8 cellular contexts compared by ENCODE assay signal in the genomic region with DNA sequence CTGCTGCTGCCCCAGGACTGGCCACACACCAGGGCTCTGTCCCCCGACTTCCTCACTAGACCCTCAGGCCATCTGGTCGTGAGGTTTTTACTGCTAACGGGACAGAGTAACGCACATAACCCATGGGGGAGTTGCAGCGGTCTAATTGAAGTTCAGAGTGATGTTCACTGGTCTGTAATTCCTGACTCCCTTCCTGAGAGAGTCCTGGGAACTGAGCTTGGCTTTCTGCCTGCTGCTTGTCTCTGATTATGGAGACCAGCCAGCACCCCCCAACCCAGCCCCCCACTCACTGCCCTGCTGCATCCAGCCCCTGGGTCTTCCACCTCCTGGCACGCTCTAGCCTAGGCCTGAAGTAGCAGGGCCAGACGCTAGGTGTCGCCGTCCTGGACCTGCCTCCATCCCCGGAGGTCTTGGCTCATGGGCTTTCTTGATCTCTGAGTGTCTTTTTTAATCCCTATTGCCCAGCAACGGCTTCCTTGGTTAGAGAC.
DNase-seq lines count a peak whose midpoint lies in the region; FAIRE-seq and TF ChIP-seq lines count a peak whose summit lies in the region.

No MANE protein-coding gene starts in this region.

- peak; percentile 53 for TF ChIP-seq CTCF in astrocyte (IDR thresholded peaks at IDR 0.05; ENCODE audit: insufficient read depth, low read depth, low read length)
- peak; percentile 18 for TF ChIP-seq CTCF in liver (IDR thresholded peaks at IDR 0.05; ENCODE audit: low read depth, low read length, missing input control)

- no peaks in the 10 kb centered on the region for H3K9me2 ChIP-seq in Karpas-422 (replicated peaks; ENCODE audit: insufficient read depth, low read length)

- peak overlapping the region; percentile 99 for H3K27ac ChIP-seq in Karpas-422 (ENCODE audit: low read length)
- no peak overlapping the region for H3K27ac ChIP-seq in astrocyte (ENCODE audit: low read depth, low read length)
- H3K27ac ChIP-seq in liver (ENCODE audit: low read depth in 1 of 2, low read length in 2 of 2): no peak overlapping the region

- H2AFZ ChIP-seq in Karpas-422 (ENCODE audit: low read length) (no peak overlapping the region), astrocyte (ENCODE audit: low read depth, low read length) (no peak overlapping the region)

- no peak for FAIRE-seq in astrocyte (lab: Jason Lieb, UNC)

- H3K9me3 Mint-ChIP-seq in astrocyte (ENCODE audit: unreplicated experiment): no peaks in the 10 kb centered on the region

- DNase-seq in NCI-H524 (lab: John Stamatoyannopoulos, UW): peak; percentile 47 to 88
- no peak for DNase-seq in NCI-H524 treated with DMSO at 0.1 percent for 48 hours (lab: John Stamatoyannopoulos, UW)
- peak; percentile 92 for DNase-seq in Karpas-422
- DNase-seq in astrocyte (ENCODE audit: low read depth): no peak
- no peak for DNase-seq in NCI-H510A treated with DMSO at 0.1 percent for 48 hours (lab: John Stamatoyannopoulos, UW)
- DNase-seq in mesenteric fat pad (ENCODE audit: low spot score): no peak
- DNase-seq in SW 1271 (lab: John Stamatoyannopoulos, UW): no peak

- H3K27me3 Mint-ChIP-seq in astrocyte (ENCODE audit: low read depth, unreplicated experiment): no peaks in the 10 kb centered on the region

- peak overlapping the region; percentile 86 for H3K9ac ChIP-seq in Karpas-422 (ENCODE audit: low read length)
- H3K9ac ChIP-seq in astrocyte (ENCODE audit: low read length): no peak overlapping the region
- no peak overlapping the region for H3K9ac ChIP-seq in liver (ENCODE audit: low read depth in 1 of 2, low read length in 2 of 2)

- peaks cover under 1% of the 10 kb centered on the region for H3K36me3 Mint-ChIP-seq in astrocyte (ENCODE audit: low read depth, unreplicated experiment)

- H3K4me3 Mint-ChIP-seq in astrocyte (ENCODE audit: unreplicated experiment): no peak overlapping the region

- H3K79me2 ChIP-seq in Karpas-422 (ENCODE audit: low read length) (peaks cover 89% of the 10 kb centered on the region), astrocyte (ENCODE audit: insufficient read depth, low read length) (peaks cover 2% of the 10 kb centered on the region)

- H4K20me1 ChIP-seq in Karpas-422 (ENCODE audit: insufficient read depth, low read depth, low read length) (no peaks in the 10 kb centered on the region), astrocyte (ENCODE audit: insufficient read depth, low read length) (peaks cover 17% of the 10 kb centered on the region)

- H3K36me3 ChIP-seq in Karpas-422 (ENCODE audit: insufficient read depth, low read length) (no peaks in the 10 kb centered on the region), astrocyte (ENCODE audit: insufficient read depth, low read length) (no peaks in the 10 kb centered on the region), liver (ENCODE audit: control insufficient read depth in 4 of 4, insufficient read depth in 3 of 4, low read depth in 1 of 4, low read length in 3 of 4) (no peaks in the 10 kb centered on the region)

- peak in 1 of 2 donors; percentile 49 for TF ChIP-seq RAD21 in liver (IDR thresholded peaks at IDR 0.05)

- WGBS in liver: 77% methylated on average over 11 of the region's 11 CpGs

- H3K9me3 ChIP-seq in Karpas-422 (ENCODE audit: low read length): no peaks in the 10 kb centered on the region
- H3K9me3 ChIP-seq in astrocyte (ENCODE audit: insufficient read depth, low read depth, low read length): no peaks in the 10 kb centered on the region
- no peaks in the 10 kb centered on the region for H3K9me3 ChIP-seq in liver (ENCODE audit: control insufficient read depth in 4 of 4, low read length in 3 of 4)

- H3K4me1 ChIP-seq in Karpas-422 (ENCODE audit: low read length) (peaks cover 83% of the 10 kb centered on the region), astrocyte (ENCODE audit: insufficient read depth, low read length) (peaks cover 34% of the 10 kb centered on the region), liver (ENCODE audit: control insufficient read depth in 4 of 4, insufficient read depth in 4 of 4, low read length in 3 of 4) (no peaks in the 10 kb centered on the region)

- H3K4me1 Mint-ChIP-seq in astrocyte (ENCODE audit: low read depth, unreplicated experiment): peaks cover 23% of the 10 kb centered on the region

- H3K27me3 ChIP-seq in Karpas-422 (ENCODE audit: low read length): no peaks in the 10 kb centered on the region
- H3K27me3 ChIP-seq in astrocyte (ENCODE audit: insufficient read depth, low read length): no peaks in the 10 kb centered on the region
- no peaks in the 10 kb centered on the region for H3K27me3 ChIP-seq in liver (ENCODE audit: control insufficient read depth in 4 of 4, insufficient read depth in 4 of 4, low read length in 3 of 4)

- H3K27ac Mint-ChIP-seq in astrocyte (ENCODE audit: unreplicated experiment): no peak overlapping the region

- H3K4me3 ChIP-seq in Karpas-422 (ENCODE audit: low read length) (peak overlapping the region; percentile 68), astrocyte (ENCODE audit: insufficient read depth, low read depth, low read length) (no peak overlapping the region), liver (ENCODE audit: low read depth in 1 of 3, low read length in 3 of 3) (no peak overlapping the region)

- H3K4me2 ChIP-seq in Karpas-422 (ENCODE audit: low read depth, low read length, poor library complexity, severe bottlenecking): peak overlapping the region; percentile 87
- H3K4me2 ChIP-seq in astrocyte (ENCODE audit: low read length): peak overlapping the region; percentile 28

TF ChIP-seq in liver, 16 proteins besides CTCF, POLR2A, EP300 and RAD21:
- no peak for TF ChIP-seq TAF1 (conservative IDR thresholded peaks at IDR 0.05)
- TF ChIP-seq, protein P1, sequence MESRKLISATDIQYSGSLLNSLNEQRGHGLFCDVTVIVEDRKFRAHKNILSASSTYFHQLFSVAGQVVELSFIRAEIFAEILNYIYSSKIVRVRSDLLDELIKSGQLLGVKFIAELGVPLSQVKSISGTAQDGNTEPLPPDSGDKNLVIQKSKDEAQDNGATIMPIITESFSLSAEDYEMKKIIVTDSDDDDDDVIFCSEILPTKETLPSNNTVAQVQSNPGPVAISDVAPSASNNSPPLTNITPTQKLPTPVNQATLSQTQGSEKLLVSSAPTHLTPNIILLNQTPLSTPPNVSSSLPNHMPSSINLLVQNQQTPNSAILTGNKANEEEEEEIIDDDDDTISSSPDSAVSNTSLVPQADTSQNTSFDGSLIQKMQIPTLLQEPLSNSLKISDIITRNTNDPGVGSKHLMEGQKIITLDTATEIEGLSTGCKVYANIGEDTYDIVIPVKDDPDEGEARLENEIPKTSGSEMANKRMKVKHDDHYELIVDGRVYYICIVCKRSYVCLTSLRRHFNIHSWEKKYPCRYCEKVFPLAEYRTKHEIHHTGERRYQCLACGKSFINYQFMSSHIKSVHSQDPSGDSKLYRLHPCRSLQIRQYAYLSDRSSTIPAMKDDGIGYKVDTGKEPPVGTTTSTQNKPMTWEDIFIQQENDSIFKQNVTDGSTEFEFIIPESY (IDR thresholded peaks at IDR 0.05): no peak
- no peak for TF ChIP-seq EGR1 (IDR thresholded peaks at IDR 0.05; ENCODE audit: low read depth in 2 of 2)
- TF ChIP-seq, protein P2, sequence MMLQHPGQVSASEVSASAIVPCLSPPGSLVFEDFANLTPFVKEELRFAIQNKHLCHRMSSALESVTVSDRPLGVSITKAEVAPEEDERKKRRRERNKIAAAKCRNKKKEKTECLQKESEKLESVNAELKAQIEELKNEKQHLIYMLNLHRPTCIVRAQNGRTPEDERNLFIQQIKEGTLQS (IDR thresholded peaks at IDR 0.05): no peak
- TF ChIP-seq, protein P3, sequence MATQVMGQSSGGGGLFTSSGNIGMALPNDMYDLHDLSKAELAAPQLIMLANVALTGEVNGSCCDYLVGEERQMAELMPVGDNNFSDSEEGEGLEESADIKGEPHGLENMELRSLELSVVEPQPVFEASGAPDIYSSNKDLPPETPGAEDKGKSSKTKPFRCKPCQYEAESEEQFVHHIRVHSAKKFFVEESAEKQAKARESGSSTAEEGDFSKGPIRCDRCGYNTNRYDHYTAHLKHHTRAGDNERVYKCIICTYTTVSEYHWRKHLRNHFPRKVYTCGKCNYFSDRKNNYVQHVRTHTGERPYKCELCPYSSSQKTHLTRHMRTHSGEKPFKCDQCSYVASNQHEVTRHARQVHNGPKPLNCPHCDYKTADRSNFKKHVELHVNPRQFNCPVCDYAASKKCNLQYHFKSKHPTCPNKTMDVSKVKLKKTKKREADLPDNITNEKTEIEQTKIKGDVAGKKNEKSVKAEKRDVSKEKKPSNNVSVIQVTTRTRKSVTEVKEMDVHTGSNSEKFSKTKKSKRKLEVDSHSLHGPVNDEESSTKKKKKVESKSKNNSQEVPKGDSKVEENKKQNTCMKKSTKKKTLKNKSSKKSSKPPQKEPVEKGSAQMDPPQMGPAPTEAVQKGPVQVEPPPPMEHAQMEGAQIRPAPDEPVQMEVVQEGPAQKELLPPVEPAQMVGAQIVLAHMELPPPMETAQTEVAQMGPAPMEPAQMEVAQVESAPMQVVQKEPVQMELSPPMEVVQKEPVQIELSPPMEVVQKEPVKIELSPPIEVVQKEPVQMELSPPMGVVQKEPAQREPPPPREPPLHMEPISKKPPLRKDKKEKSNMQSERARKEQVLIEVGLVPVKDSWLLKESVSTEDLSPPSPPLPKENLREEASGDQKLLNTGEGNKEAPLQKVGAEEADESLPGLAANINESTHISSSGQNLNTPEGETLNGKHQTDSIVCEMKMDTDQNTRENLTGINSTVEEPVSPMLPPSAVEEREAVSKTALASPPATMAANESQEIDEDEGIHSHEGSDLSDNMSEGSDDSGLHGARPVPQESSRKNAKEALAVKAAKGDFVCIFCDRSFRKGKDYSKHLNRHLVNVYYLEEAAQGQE (IDR thresholded peaks at IDR 0.05): no peak
- TF ChIP-seq RXRA (IDR thresholded peaks at IDR 0.05): no peak
- no peak for TF ChIP-seq SP1 (IDR thresholded peaks at IDR 0.05)
- TF ChIP-seq HNF4G (IDR thresholded peaks at IDR 0.05): no peak
- no peak for TF ChIP-seq JUND (IDR thresholded peaks at IDR 0.05)
- no peak for TF ChIP-seq YY1 (IDR thresholded peaks at IDR 0.05)
- no peak for TF ChIP-seq FOXA2 (IDR thresholded peaks at IDR 0.05)
- TF ChIP-seq GABPA (IDR thresholded peaks at IDR 0.05 in 1 of 2, conservative IDR thresholded peaks at IDR 0.05 in 1 of 2): no peak
- TF ChIP-seq NR2F2 (IDR thresholded peaks at IDR 0.05): no peak
- TF ChIP-seq, protein P4, sequence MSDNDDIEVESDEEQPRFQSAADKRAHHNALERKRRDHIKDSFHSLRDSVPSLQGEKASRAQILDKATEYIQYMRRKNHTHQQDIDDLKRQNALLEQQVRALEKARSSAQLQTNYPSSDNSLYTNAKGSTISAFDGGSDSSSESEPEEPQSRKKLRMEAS (IDR thresholded peaks at IDR 0.05): no peak
- no peak for TF ChIP-seq HNF4A (conservative IDR thresholded peaks at IDR 0.05)
- TF ChIP-seq FOXA1 (IDR thresholded peaks at IDR 0.05): no peak

Comparison
In these comparisons a context has a peak if more than half of its experiments do, and no peak if none do; other contexts are left out.
1. DNase-seq: peak in NCI-H524 (2 of 2) and Karpas-422 (single experiment); none in NCI-H524 treated with DMSO at 0.1 percent for 48 hours (single experiment), astrocyte (single experiment), NCI-H510A treated with DMSO at 0.1 percent for 48 hours (single experiment), mesenteric fat pad (single experiment) and SW 1271 (0 of 2).